In the genomic region with DNA sequence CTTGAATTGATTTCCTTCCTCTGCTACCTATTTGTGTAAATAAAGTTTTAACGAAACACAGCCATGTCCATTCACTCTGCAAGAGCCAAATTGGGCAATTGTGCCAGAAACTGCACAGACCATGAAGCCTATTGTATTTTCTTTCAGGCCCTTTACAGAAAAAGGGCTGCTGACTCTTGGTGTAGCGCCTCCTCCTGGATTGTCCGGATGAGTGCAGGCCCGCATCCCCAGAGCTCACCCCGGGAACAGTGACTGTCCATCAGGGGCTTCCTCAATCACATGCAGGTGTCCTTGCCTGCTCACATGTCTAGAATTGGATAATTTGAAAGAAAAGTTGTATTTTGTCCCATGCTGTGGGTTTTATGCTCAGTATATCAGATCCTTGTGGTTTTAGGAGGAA, we compare ENCODE assay signal across 3 cellular contexts.
TF ChIP-seq lines count a peak whose summit lies in the region.

No MANE protein-coding gene starts in this region.

TF ChIP-seq in SK-N-SH, 30 proteins besides CTCF, POLR2A, EP300 and RAD21:
- no peak for TF ChIP-seq ELF1 (IDR thresholded peaks at IDR 0.05)
- TF ChIP-seq, protein P1, sequence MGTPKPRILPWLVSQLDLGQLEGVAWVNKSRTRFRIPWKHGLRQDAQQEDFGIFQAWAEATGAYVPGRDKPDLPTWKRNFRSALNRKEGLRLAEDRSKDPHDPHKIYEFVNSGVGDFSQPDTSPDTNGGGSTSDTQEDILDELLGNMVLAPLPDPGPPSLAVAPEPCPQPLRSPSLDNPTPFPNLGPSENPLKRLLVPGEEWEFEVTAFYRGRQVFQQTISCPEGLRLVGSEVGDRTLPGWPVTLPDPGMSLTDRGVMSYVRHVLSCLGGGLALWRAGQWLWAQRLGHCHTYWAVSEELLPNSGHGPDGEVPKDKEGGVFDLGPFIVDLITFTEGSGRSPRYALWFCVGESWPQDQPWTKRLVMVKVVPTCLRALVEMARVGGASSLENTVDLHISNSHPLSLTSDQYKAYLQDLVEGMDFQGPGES (IDR thresholded peaks at IDR 0.05; ENCODE audit: low read depth, low read length): no peak
- no peak for TF ChIP-seq FOXJ3 (CRISPR knock-in tag; IDR thresholded peaks at IDR 0.05)
- TF ChIP-seq RXRA (IDR thresholded peaks at IDR 0.05; ENCODE audit: borderline replicate concordance, low read depth): no peak
- TF ChIP-seq MXI1 (IDR thresholded peaks at IDR 0.05; ENCODE audit: low read depth, low read length): no peak
- TF ChIP-seq SIN3A (IDR thresholded peaks at IDR 0.05; ENCODE audit: borderline replicate concordance, low read depth, low read length): no peak

TF ChIP-seq in SK-N-SH treated with all-trans-retinoic acid at 6 μM for 48 hours, 23 proteins besides CTCF, POLR2A, EP300 and RAD21:
- TF ChIP-seq CSDC2 (CRISPR knock-in tag; IDR thresholded peaks at IDR 0.05): no peak
- no peak for TF ChIP-seq TCF4 (CRISPR knock-in tag; IDR thresholded peaks at IDR 0.05; ENCODE audit: borderline replicate concordance)
- no peak for TF ChIP-seq ARNTL (CRISPR knock-in tag; IDR thresholded peaks at IDR 0.05; ENCODE audit: borderline replicate concordance, low read depth)
- TF ChIP-seq, protein P2, sequence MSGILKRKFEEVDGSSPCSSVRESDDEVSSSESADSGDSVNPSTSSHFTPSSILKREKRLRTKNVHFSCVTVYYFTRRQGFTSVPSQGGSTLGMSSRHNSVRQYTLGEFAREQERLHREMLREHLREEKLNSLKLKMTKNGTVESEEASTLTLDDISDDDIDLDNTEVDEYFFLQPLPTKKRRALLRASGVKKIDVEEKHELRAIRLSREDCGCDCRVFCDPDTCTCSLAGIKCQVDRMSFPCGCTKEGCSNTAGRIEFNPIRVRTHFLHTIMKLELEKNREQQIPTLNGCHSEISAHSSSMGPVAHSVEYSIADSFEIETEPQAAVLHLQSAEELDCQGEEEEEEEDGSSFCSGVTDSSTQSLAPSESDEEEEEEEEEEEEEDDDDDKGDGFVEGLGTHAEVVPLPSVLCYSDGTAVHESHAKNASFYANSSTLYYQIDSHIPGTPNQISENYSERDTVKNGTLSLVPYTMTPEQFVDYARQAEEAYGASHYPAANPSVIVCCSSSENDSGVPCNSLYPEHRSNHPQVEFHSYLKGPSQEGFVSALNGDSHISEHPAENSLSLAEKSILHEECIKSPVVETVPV (CRISPR knock-in tag; IDR thresholded peaks at IDR 0.05): no peak
- TF ChIP-seq, protein P3, sequence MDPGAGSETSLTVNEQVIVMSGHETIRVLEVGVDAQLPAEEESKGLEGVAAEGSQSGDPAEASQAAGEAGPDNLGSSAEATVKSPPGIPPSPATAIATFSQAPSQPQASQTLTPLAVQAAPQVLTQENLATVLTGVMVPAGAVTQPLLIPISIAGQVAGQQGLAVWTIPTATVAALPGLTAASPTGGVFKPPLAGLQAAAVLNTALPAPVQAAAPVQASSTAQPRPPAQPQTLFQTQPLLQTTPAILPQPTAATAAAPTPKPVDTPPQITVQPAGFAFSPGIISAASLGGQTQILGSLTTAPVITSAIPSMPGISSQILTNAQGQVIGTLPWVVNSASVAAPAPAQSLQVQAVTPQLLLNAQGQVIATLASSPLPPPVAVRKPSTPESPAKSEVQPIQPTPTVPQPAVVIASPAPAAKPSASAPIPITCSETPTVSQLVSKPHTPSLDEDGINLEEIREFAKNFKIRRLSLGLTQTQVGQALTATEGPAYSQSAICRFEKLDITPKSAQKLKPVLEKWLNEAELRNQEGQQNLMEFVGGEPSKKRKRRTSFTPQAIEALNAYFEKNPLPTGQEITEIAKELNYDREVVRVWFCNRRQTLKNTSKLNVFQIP (CRISPR knock-in tag; IDR thresholded peaks at IDR 0.05; ENCODE audit: borderline replicate concordance, low read depth): no peak
- TF ChIP-seq, protein P4, sequence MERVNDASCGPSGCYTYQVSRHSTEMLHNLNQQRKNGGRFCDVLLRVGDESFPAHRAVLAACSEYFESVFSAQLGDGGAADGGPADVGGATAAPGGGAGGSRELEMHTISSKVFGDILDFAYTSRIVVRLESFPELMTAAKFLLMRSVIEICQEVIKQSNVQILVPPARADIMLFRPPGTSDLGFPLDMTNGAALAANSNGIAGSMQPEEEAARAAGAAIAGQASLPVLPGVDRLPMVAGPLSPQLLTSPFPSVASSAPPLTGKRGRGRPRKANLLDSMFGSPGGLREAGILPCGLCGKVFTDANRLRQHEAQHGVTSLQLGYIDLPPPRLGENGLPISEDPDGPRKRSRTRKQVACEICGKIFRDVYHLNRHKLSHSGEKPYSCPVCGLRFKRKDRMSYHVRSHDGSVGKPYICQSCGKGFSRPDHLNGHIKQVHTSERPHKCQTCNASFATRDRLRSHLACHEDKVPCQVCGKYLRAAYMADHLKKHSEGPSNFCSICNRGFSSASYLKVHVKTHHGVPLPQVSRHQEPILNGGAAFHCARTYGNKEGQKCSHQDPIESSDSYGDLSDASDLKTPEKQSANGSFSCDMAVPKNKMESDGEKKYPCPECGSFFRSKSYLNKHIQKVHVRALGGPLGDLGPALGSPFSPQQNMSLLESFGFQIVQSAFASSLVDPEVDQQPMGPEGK (CRISPR knock-in tag; IDR thresholded peaks at IDR 0.05; ENCODE audit: borderline replicate concordance): no peak
- no peak for TF ChIP-seq GLIS3 (CRISPR knock-in tag; IDR thresholded peaks at IDR 0.05)
- TF ChIP-seq TOX (CRISPR knock-in tag; IDR thresholded peaks at IDR 0.05; ENCODE audit: borderline replicate concordance): no peak
- TF ChIP-seq PPARA (CRISPR knock-in tag; IDR thresholded peaks at IDR 0.05; ENCODE audit: borderline replicate concordance): no peak
- TF ChIP-seq ZFP3 (CRISPR knock-in tag; IDR thresholded peaks at IDR 0.05): no peak
- TF ChIP-seq, protein P5, sequence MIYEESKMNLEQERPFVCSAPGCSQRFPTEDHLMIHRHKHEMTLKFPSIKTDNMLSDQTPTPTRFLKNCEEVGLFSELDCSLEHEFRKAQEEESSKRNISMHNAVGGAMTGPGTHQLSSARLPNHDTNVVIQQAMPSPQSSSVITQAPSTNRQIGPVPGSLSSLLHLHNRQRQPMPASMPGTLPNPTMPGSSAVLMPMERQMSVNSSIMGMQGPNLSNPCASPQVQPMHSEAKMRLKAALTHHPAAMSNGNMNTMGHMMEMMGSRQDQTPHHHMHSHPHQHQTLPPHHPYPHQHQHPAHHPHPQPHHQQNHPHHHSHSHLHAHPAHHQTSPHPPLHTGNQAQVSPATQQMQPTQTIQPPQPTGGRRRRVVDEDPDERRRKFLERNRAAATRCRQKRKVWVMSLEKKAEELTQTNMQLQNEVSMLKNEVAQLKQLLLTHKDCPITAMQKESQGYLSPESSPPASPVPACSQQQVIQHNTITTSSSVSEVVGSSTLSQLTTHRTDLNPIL (CRISPR knock-in tag; IDR thresholded peaks at IDR 0.05; ENCODE audit: low read depth): no peak
- TF ChIP-seq ISL1 (CRISPR knock-in tag; IDR thresholded peaks at IDR 0.05): no peak
- no peak for TF ChIP-seq OSR1 (CRISPR knock-in tag; IDR thresholded peaks at IDR 0.05)
- TF ChIP-seq ZNF8 (CRISPR knock-in tag; IDR thresholded peaks at IDR 0.05): no peak
- no peak for TF ChIP-seq BACH2 (CRISPR knock-in tag; IDR thresholded peaks at IDR 0.05; ENCODE audit: borderline replicate concordance)
- no peak for TF ChIP-seq ZNF70 (CRISPR knock-in tag; IDR thresholded peaks at IDR 0.05)
- no peak for TF ChIP-seq ZC3H10 (CRISPR knock-in tag; IDR thresholded peaks at IDR 0.05)
- TF ChIP-seq ZNF565 (CRISPR knock-in tag; conservative IDR thresholded peaks at IDR 0.05; ENCODE audit: low read depth): no peak
- no peak for TF ChIP-seq ESRRG (CRISPR knock-in tag; IDR thresholded peaks at IDR 0.05)

TF ChIP-seq in H1, 55 proteins besides CTCF, POLR2A, EP300 and RAD21 (continues in another document):
- TF ChIP-seq SRF (IDR thresholded peaks at IDR 0.05; ENCODE audit: low read depth, low read length): no peak
- no peak for TF ChIP-seq BACH1 (IDR thresholded peaks at IDR 0.05; ENCODE audit: low read length)
- no peak for TF ChIP-seq CHD2 (IDR thresholded peaks at IDR 0.05; ENCODE audit: low read length)
- TF ChIP-seq, protein P6, sequence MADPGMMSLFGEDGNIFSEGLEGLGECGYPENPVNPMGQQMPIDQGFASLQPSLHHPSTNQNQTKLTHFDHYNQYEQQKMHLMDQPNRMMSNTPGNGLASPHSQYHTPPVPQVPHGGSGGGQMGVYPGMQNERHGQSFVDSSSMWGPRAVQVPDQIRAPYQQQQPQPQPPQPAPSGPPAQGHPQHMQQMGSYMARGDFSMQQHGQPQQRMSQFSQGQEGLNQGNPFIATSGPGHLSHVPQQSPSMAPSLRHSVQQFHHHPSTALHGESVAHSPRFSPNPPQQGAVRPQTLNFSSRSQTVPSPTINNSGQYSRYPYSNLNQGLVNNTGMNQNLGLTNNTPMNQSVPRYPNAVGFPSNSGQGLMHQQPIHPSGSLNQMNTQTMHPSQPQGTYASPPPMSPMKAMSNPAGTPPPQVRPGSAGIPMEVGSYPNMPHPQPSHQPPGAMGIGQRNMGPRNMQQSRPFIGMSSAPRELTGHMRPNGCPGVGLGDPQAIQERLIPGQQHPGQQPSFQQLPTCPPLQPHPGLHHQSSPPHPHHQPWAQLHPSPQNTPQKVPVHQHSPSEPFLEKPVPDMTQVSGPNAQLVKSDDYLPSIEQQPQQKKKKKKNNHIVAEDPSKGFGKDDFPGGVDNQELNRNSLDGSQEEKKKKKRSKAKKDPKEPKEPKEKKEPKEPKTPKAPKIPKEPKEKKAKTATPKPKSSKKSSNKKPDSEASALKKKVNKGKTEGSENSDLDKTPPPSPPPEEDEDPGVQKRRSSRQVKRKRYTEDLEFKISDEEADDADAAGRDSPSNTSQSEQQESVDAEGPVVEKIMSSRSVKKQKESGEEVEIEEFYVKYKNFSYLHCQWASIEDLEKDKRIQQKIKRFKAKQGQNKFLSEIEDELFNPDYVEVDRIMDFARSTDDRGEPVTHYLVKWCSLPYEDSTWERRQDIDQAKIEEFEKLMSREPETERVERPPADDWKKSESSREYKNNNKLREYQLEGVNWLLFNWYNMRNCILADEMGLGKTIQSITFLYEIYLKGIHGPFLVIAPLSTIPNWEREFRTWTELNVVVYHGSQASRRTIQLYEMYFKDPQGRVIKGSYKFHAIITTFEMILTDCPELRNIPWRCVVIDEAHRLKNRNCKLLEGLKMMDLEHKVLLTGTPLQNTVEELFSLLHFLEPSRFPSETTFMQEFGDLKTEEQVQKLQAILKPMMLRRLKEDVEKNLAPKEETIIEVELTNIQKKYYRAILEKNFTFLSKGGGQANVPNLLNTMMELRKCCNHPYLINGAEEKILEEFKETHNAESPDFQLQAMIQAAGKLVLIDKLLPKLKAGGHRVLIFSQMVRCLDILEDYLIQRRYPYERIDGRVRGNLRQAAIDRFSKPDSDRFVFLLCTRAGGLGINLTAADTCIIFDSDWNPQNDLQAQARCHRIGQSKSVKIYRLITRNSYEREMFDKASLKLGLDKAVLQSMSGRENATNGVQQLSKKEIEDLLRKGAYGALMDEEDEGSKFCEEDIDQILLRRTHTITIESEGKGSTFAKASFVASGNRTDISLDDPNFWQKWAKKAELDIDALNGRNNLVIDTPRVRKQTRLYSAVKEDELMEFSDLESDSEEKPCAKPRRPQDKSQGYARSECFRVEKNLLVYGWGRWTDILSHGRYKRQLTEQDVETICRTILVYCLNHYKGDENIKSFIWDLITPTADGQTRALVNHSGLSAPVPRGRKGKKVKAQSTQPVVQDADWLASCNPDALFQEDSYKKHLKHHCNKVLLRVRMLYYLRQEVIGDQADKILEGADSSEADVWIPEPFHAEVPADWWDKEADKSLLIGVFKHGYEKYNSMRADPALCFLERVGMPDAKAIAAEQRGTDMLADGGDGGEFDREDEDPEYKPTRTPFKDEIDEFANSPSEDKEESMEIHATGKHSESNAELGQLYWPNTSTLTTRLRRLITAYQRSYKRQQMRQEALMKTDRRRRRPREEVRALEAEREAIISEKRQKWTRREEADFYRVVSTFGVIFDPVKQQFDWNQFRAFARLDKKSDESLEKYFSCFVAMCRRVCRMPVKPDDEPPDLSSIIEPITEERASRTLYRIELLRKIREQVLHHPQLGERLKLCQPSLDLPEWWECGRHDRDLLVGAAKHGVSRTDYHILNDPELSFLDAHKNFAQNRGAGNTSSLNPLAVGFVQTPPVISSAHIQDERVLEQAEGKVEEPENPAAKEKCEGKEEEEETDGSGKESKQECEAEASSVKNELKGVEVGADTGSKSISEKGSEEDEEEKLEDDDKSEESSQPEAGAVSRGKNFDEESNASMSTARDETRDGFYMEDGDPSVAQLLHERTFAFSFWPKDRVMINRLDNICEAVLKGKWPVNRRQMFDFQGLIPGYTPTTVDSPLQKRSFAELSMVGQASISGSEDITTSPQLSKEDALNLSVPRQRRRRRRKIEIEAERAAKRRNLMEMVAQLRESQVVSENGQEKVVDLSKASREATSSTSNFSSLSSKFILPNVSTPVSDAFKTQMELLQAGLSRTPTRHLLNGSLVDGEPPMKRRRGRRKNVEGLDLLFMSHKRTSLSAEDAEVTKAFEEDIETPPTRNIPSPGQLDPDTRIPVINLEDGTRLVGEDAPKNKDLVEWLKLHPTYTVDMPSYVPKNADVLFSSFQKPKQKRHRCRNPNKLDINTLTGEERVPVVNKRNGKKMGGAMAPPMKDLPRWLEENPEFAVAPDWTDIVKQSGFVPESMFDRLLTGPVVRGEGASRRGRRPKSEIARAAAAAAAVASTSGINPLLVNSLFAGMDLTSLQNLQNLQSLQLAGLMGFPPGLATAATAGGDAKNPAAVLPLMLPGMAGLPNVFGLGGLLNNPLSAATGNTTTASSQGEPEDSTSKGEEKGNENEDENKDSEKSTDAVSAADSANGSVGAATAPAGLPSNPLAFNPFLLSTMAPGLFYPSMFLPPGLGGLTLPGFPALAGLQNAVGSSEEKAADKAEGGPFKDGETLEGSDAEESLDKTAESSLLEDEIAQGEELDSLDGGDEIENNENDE (IDR thresholded peaks at IDR 0.05; ENCODE audit: insufficient replicate concordance, low read length): no peak
- TF ChIP-seq ZNF274 (IDR thresholded peaks at IDR 0.05; ENCODE audit: borderline replicate concordance, extremely low read depth, low read length): no peak
- no peak for TF ChIP-seq PHF8 (conservative IDR thresholded peaks at IDR 0.05; ENCODE audit: low read depth, low read length)
- no peak for TF ChIP-seq HDAC2 (IDR thresholded peaks at IDR 0.05; ENCODE audit: borderline replicate concordance in 1 of 2, low read depth in 2 of 2, low read length in 2 of 2)
- TF ChIP-seq TEAD4 (IDR thresholded peaks at IDR 0.05; ENCODE audit: low read depth, low read length): no peak
- TF ChIP-seq, protein P7, sequence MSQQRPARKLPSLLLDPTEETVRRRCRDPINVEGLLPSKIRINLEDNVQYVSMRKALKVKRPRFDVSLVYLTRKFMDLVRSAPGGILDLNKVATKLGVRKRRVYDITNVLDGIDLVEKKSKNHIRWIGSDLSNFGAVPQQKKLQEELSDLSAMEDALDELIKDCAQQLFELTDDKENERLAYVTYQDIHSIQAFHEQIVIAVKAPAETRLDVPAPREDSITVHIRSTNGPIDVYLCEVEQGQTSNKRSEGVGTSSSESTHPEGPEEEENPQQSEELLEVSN (IDR thresholded peaks at IDR 0.05): no peak
- no peak for TF ChIP-seq JUN (IDR thresholded peaks at IDR 0.05; ENCODE audit: low read depth, low read length)
- TF ChIP-seq, protein P8, sequence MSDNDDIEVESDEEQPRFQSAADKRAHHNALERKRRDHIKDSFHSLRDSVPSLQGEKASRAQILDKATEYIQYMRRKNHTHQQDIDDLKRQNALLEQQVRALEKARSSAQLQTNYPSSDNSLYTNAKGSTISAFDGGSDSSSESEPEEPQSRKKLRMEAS (IDR thresholded peaks at IDR 0.05): no peak
- TF ChIP-seq TAF7 (optimal IDR thresholded peaks at IDR 0.05; ENCODE audit: borderline replicate concordance, low read depth, low read length): no peak
- no peak for TF ChIP-seq SP2 (IDR thresholded peaks at IDR 0.05; ENCODE audit: low read length)
- no peak for TF ChIP-seq CBX8 (IDR thresholded peaks at IDR 0.05; ENCODE audit: borderline replicate concordance, low read depth, low read length)
- TF ChIP-seq, protein P9, sequence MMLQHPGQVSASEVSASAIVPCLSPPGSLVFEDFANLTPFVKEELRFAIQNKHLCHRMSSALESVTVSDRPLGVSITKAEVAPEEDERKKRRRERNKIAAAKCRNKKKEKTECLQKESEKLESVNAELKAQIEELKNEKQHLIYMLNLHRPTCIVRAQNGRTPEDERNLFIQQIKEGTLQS (IDR thresholded peaks at IDR 0.05; ENCODE audit: insufficient read depth, low read depth, low read length): no peak
- TF ChIP-seq BCL11A (IDR thresholded peaks at IDR 0.05; ENCODE audit: low read depth in 2 of 2, low read length in 2 of 2): no peak
- no peak for TF ChIP-seq RXRA (IDR thresholded peaks at IDR 0.05; ENCODE audit: insufficient read depth, low read depth, low read length)
